Comparison of ENCODE assay signal across 15 cellular contexts in genomic region chr12:15014708-15015107, GRCh38. TPM values are rescaled to one million over a fixed set of nuclear protein-coding genes. Genes with fewer than 3 reads are reported as not detected.
A peak's percentile ranks its signal among the peaks of the same experiment; 100 is the strongest.
DNase-seq lines count a peak whose midpoint lies in the region; ATAC-seq and TF ChIP-seq lines count a peak whose summit lies in the region.
"Had no signal": no experiment of that assay in that cellular context is flagged by ENCODE, and none has a peak within 500 bp of the region (broad histone marks: within the 10 kb centered on the region; RNA-seq: fewer than 3 reads in every experiment).

No MANE protein-coding gene starts in this region.

- H3K27me3 ChIP-seq in thyroid gland (no peaks in the 10 kb centered on the region), upper lobe of left lung (no peaks in the 10 kb centered on the region)
- H3K27me3 ChIP-seq: BE2C had no signal

- H3K27ac ChIP-seq in C4-2B: no peak overlapping the region
- H3K27ac ChIP-seq in OCI-LY7 (ENCODE audit: low read depth, low read length, poor library complexity, severe bottlenecking): no peak overlapping the region
- H3K27ac ChIP-seq in thyroid gland: no peak overlapping the region
- H3K27ac ChIP-seq in upper lobe of left lung: no peak overlapping the region

- POLR2A ChIA-PET in OCI-LY7 (lab: Charles Lee): no interaction called here

- TF ChIP-seq EP300 in upper lobe of left lung (IDR thresholded peaks at IDR 0.05): no peak

- CTCF ChIA-PET in OCI-LY7 (lab: Charles Lee; ENCODE audit: unreplicated experiment): no interaction called here

- ATAC-seq in left lobe of liver (peak; percentile 65), upper lobe of left lung (ENCODE audit: low FRiP score in 2 of 2) (no peak)
- ATAC-seq: CD8-positive, alpha-beta T cell had no signal

- no peak for TF ChIP-seq POLR2A in thyroid gland (IDR thresholded peaks at IDR 0.05)
- TF ChIP-seq POLR2A in upper lobe of left lung (IDR thresholded peaks at IDR 0.05): no peak

- peak; percentile 12; the same call in 1 of the 2 replicates for TF ChIP-seq CTCF in C4-2B (conservative IDR thresholded peaks at IDR 0.05)
- TF ChIP-seq CTCF in OCI-LY7 (conservative IDR thresholded peaks at IDR 0.05; ENCODE audit: low read length): 0 out of 2 replicates have a peak, but pooled peaks have one; percentile 21
- TF ChIP-seq CTCF in thyroid gland (IDR thresholded peaks at IDR 0.05): peak in 4 of 6 experiments; percentile 15 to 43 (median 38)
- TF ChIP-seq CTCF in upper lobe of left lung (IDR thresholded peaks at IDR 0.05): peak in 1 of 6 experiments; percentile 7

- intact Hi-C loops in OCI-LY7 (cut with micrococcal nuclease; ENCODE audit: unreplicated experiment): no loop called here
- intact Hi-C loops in thyroid gland (cut with DNase I): no loop called here

- H3K79me2 ChIP-seq in OCI-LY7 (ENCODE audit: insufficient read depth, low read depth, low read length): no peaks in the 10 kb centered on the region

- no peaks in the 10 kb centered on the region for H3K9me3 ChIP-seq in OCI-LY7 (ENCODE audit: low read length)
- H3K9me3 ChIP-seq in thyroid gland: no peaks in the 10 kb centered on the region
- no peaks in the 10 kb centered on the region for H3K9me3 ChIP-seq in upper lobe of left lung
- H3K9me3 ChIP-seq: BE2C had no signal

- BruUV-seq in OCI-LY7 (replicated peaks; lab: Mats Ljungman, UMichigan): no TSS peak

- H3K4me1 ChIP-seq in OCI-LY7 (ENCODE audit: insufficient read depth, low read length, poor library complexity, severe bottlenecking) (no peaks in the 10 kb centered on the region), thyroid gland (no peaks in the 10 kb centered on the region), upper lobe of left lung (peaks cover 0 to 4% (median 0%) of the 10 kb centered on the region in 4 donors)
- H3K4me1 ChIP-seq: BE2C had no signal

- H3K36me3 ChIP-seq in OCI-LY7 (ENCODE audit: insufficient read depth, low read length) (no peaks in the 10 kb centered on the region), thyroid gland (no peaks in the 10 kb centered on the region), upper lobe of left lung (no peaks in the 10 kb centered on the region)
- H3K36me3 ChIP-seq: BE2C had no signal

- WGBS in thyroid gland, 2 donors: 33 to 43% methylated on average over 2 of the region's 2 CpGs
- 67 to 75% methylated on average over 2 of the region's 2 CpGs for WGBS in upper lobe of left lung, 2 donors

- H4K20me1 ChIP-seq in OCI-LY7 (ENCODE audit: insufficient read depth, low read length): no peaks in the 10 kb centered on the region

- H3K4me3 ChIP-seq in OCI-LY7 (ENCODE audit: low read depth, low read length, poor library complexity, severe bottlenecking) (no peak overlapping the region), thyroid gland (replicated peaks in 1 of 3) (no peak overlapping the region), upper lobe of left lung (no peak overlapping the region)
- H3K4me3 ChIP-seq: GM12878 had no signal

- no peaks in the 10 kb centered on the region for H3K9me2 ChIP-seq in OCI-LY7 (ENCODE audit: insufficient read depth, low read length)

- no peak overlapping the region for H3K4me2 ChIP-seq in OCI-LY7 (ENCODE audit: low read length)

- DNase-seq in OCI-LY7 (ENCODE audit: low spot score) (no peak), left lobe of liver (ENCODE audit: low spot score) (no peak), thyroid gland (peak in 1 of 2 donors; percentile 3), DMS79 (lab: John Stamatoyannopoulos, UW) (no peak), NCI-H2107 treated with DMSO at 0.1 percent for 48 hours (lab: John Stamatoyannopoulos, UW; ENCODE audit: unreplicated experiment) (no peak), upper lobe of left lung (no peak)
- DNase-seq: BE2C; CD8-positive, alpha-beta T cell; COR-L47; DMS153; GOT3; H9 had no signal

- H2AFZ ChIP-seq in OCI-LY7 (ENCODE audit: low read length): no peak overlapping the region

RNA-seq across cellular contexts. Expression of gene PDE6H, which starts 41.9 kb away (rescaled TPM):
- total RNA-seq in OCI-LY7 (2014; rRNA removed; shearing (Covaris generic)): not detected in 2 replicates
- not detected in 2 replicates for total RNA-seq in OCI-LY7 (2022)
- not detected for total RNA-seq in left lobe of liver
- total RNA-seq in thyroid gland: not detected
- total RNA-seq in upper lobe of left lung: not detected
- total RNA-seq: CD8-positive, alpha-beta T cell; Daoy; GM12878; H9 had no signal

RNA-seq across cellular contexts. Expression of gene ARHGDIB, which starts 53.3 kb away (rescaled TPM):
- total RNA-seq in OCI-LY7 (2014; rRNA removed; shearing (Covaris generic)): 569 and 729 TPM in 2 replicates
- 737 and 762 TPM in 2 replicates for total RNA-seq in OCI-LY7 (2022)
- total RNA-seq in left lobe of liver: 22.3 TPM
- 100 to 1,000 TPM in 1 of 4 donors, 10 to 100 TPM in 3; 54.4 to 107 (median 65.9) TPM for total RNA-seq in thyroid gland
- total RNA-seq in upper lobe of left lung: 100 to 1,000 TPM; 169 to 307 (median 211) TPM
